15 cellular contexts compared by ENCODE assay signal in genomic region chr15:62591842-62592838, GRCh38.
A peak's percentile ranks its signal among the peaks of the same experiment; 100 is the strongest.
DNase-seq lines count a peak whose midpoint lies in the region; ATAC-seq, FAIRE-seq and TF ChIP-seq lines count a peak whose summit lies in the region.
"Had no signal": no experiment of that assay in that cellular context is flagged by ENCODE, and none has a peak within 500 bp of the region (broad histone marks: within the 10 kb centered on the region; RNA-seq: fewer than 3 reads in every experiment).

No MANE protein-coding gene starts in this region.

- no peak overlapping the region for H2BK5ac ChIP-seq in H9 (ENCODE audit: insufficient read length, low read length)

- H2BK20ac ChIP-seq in H9 (ENCODE audit: low read depth, low read length, poor library complexity, severe bottlenecking): no peak overlapping the region

- H3K23me2 ChIP-seq in H9 (ENCODE audit: insufficient read length, low read depth, low read length, poor library complexity, severe bottlenecking): no peaks in the 10 kb centered on the region

- H3K56ac ChIP-seq in H9 (ENCODE audit: insufficient read length, low read depth, low read length): no peak overlapping the region

- whole genome bisulfite sequencing in H9 (ENCODE audit: extremely low coverage, insufficient read length, low lambda C conversion rate): no CpG with 5 or more reads among the region's 8 CpGs
- WGBS in suprapubic skin: 76% methylated on average over 8 of the region's 8 CpGs

- TF ChIP-seq CTCF in H9 (conservative IDR thresholded peaks at IDR 0.05) (no peak), chondrocyte (IDR thresholded peaks at IDR 0.05) (no peak), suprapubic skin (IDR thresholded peaks at IDR 0.05) (no peak), omental fat pad (IDR thresholded peaks at IDR 0.05) (no peak)

- H3K18ac ChIP-seq in H9 (ENCODE audit: insufficient read length, low read depth, low read length): no peak overlapping the region

- no peak for TF ChIP-seq POLR2A in suprapubic skin (IDR thresholded peaks at IDR 0.05)
- TF ChIP-seq POLR2A in H54 (IDR thresholded peaks at IDR 0.05; ENCODE audit: low read depth, low read length): no peak

- H3K4me2 ChIP-seq in H9 (ENCODE audit: insufficient read depth, insufficient read length, low read length): no peak overlapping the region

- H3K79me1 ChIP-seq in H9 (ENCODE audit: insufficient read depth, low read depth, low read length, poor library complexity, severe bottlenecking): no peaks in the 10 kb centered on the region

- no peaks in the 10 kb centered on the region for H3K79me2 ChIP-seq in H9 (ENCODE audit: insufficient read depth, low read length)

- TF ChIP-seq EP300 in suprapubic skin (IDR thresholded peaks at IDR 0.05): no peak

- H2BK12ac ChIP-seq in H9 (ENCODE audit: insufficient read length, low read depth, low read length): no peak overlapping the region

- no peak overlapping the region for H2AFZ ChIP-seq in H9 (ENCODE audit: low read length)

- no peak overlapping the region for H3K27ac ChIP-seq in H9 (ENCODE audit: insufficient read length, low read depth, low read length)
- peak overlapping the region; percentile 4 for H3K27ac ChIP-seq in suprapubic skin

- no peak overlapping the region for H3K4ac ChIP-seq in H9 (ENCODE audit: low read depth, low read length)

- H3K4me3 ChIP-seq in suprapubic skin: no peak overlapping the region
- H3K4me3 ChIP-seq: Peyer's patch had no signal

- DNase-seq in H9 (no peak), chondrocyte (ENCODE audit: low spot score) (no peak), kidney tubule cell (ENCODE audit: low spot score) (peak; percentile 58), suprapubic skin (ENCODE audit: low spot score in 2 of 2) (no peak), H54 (ENCODE audit: insufficient read length, low spot score) (no peak), SW 1271 (lab: John Stamatoyannopoulos, UW) (no peak), AML-193 (lab: John Stamatoyannopoulos, UW) (no peak), omental fat pad (ENCODE audit: low spot score) (no peak)
- DNase-seq: CD8-positive, alpha-beta T cell; naive thymus-derived CD4-positive, alpha-beta T cell; NCI-H1092 treated with DMSO at 0.1 percent for 48 hours; NCI-H510A; Peyer's patch; T-helper 2 cell had no signal

- no peak overlapping the region for H2AK5ac ChIP-seq in H9 (ENCODE audit: insufficient read length, low read length)

- H3K27me3 Mint-ChIP-seq in H9 (ENCODE audit: low read depth): no peaks in the 10 kb centered on the region
- H3K27me3 Mint-ChIP-seq in chondrocyte (ENCODE audit: low read depth): no peaks in the 10 kb centered on the region

- H3K36me3 ChIP-seq in suprapubic skin: no peaks in the 10 kb centered on the region
- H3K36me3 ChIP-seq: Peyer's patch had no signal

- no peaks in the 10 kb centered on the region for H3K9me3 Mint-ChIP-seq in H9
- H3K9me3 Mint-ChIP-seq in chondrocyte (ENCODE audit: low read depth): no peaks in the 10 kb centered on the region
- H3K9me3 Mint-ChIP-seq: CD8-positive, alpha-beta T cell; IgD-negative memory B cell had no signal

- H3K9me3 ChIP-seq in H9 (ENCODE audit: control insufficient read depth, low read depth, low read length) (no peaks in the 10 kb centered on the region), suprapubic skin (no peaks in the 10 kb centered on the region)
- H3K9me3 ChIP-seq: Peyer's patch had no signal

- H3K4me3 Mint-ChIP-seq in H9 (no peak overlapping the region), chondrocyte (ENCODE audit: unreplicated experiment) (no peak overlapping the region)
- H3K4me3 Mint-ChIP-seq: CD8-positive, alpha-beta T cell; IgD-negative memory B cell; naive thymus-derived CD4-positive, alpha-beta T cell had no signal

- peak overlapping the region in 2 of 3 experiments; percentile 24 to 68; a peak in 2 of 7 replicates for H3K27ac Mint-ChIP-seq in H9
- H3K27ac Mint-ChIP-seq in chondrocyte (ENCODE audit: unreplicated experiment): peak overlapping the region; percentile 35
- H3K27ac Mint-ChIP-seq: CD8-positive, alpha-beta T cell; IgD-negative memory B cell; naive thymus-derived CD4-positive, alpha-beta T cell had no signal

- H3K4me1 Mint-ChIP-seq in H9: peaks cover 2 to 5% of the 10 kb centered on the region in 2 experiments; a peak in 3 of 4 replicates
- H3K4me1 Mint-ChIP-seq in chondrocyte (ENCODE audit: low read depth): peaks cover 39% of the 10 kb centered on the region
- H3K4me1 Mint-ChIP-seq: IgD-negative memory B cell; naive thymus-derived CD4-positive, alpha-beta T cell had no signal

- no peak overlapping the region for H2BK120ac ChIP-seq in H9 (ENCODE audit: low read depth, low read length, poor library complexity, severe bottlenecking)

- H3K27me3 ChIP-seq in H9 (ENCODE audit: insufficient read depth, low read length): no peaks in the 10 kb centered on the region; the same call in 1 of the 2 replicates
- H3K27me3 ChIP-seq in suprapubic skin: no peaks in the 10 kb centered on the region
- H3K27me3 ChIP-seq: Peyer's patch had no signal

- no peaks in the 10 kb centered on the region; a peak in 1 of 7 replicates for H3K36me3 Mint-ChIP-seq in H9 (ENCODE audit: insufficient read depth in 1 of 3, low read depth in 3 of 3)
- no peaks in the 10 kb centered on the region for H3K36me3 Mint-ChIP-seq in chondrocyte (ENCODE audit: low read depth)
- H3K36me3 Mint-ChIP-seq: CD8-positive, alpha-beta T cell; IgD-negative memory B cell; naive thymus-derived CD4-positive, alpha-beta T cell had no signal

- no peak overlapping the region for H3T11ph ChIP-seq in H9 (ENCODE audit: low read length)

- no peaks in the 10 kb centered on the region for H4K20me1 ChIP-seq in H9 (ENCODE audit: control insufficient read depth, insufficient read depth, insufficient read length)

- no peak for FAIRE-seq in H54 (lab: Jason Lieb, UNC)

- no peak for ATAC-seq in omental fat pad (ENCODE audit: low FRiP score)
- ATAC-seq: CD8-positive, alpha-beta T cell; naive thymus-derived CD4-positive, alpha-beta T cell had no signal

- no peak overlapping the region for H3K9ac ChIP-seq in H9 (ENCODE audit: extremely low read depth, insufficient read length, low read length)

- H2BK15ac ChIP-seq in H9 (ENCODE audit: low read depth, low read length): no peak overlapping the region

- no peaks in the 10 kb centered on the region for H3K4me1 ChIP-seq in H9 (ENCODE audit: insufficient read depth, low read length)
- H3K4me1 ChIP-seq in suprapubic skin: peaks cover 4% of the 10 kb centered on the region
- H3K4me1 ChIP-seq: Peyer's patch had no signal

- no peak overlapping the region for H4K8ac ChIP-seq in H9 (replicated peaks; ENCODE audit: insufficient read length, low read depth, low read length)

- no peak overlapping the region for H4K5ac ChIP-seq in H9 (ENCODE audit: insufficient read length, low read depth, low read length)

- no peak overlapping the region for H3K23ac ChIP-seq in H9 (ENCODE audit: insufficient read length, low read depth, low read length)

- H3K14ac ChIP-seq in H9 (ENCODE audit: insufficient read depth, low read length): no peak overlapping the region

- no peak overlapping the region for H4K91ac ChIP-seq in H9 (ENCODE audit: insufficient read length, low read depth, low read length)
